Comparison of ENCODE assay signal across 15 cellular contexts in the genomic region with DNA sequence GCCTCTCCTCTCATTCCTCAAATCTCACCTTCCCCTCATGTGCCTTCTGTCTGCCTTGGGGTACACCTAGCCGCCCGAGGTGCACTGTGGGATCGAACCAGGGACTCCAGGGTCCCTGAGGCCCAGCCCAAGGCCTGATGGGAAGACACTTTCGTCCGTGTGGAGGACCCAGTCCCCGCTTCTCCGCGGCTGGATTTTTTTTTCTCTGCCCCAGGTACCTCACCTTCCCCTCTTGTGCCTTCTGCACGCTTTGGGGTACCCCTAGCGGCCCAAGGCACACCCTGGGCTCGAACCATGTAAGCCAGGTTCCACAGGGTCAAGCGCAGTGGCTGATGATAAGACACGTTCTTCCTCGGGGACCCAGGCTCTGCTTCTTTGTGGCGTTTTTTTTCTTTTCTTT.
A peak's percentile ranks its signal among the peaks of the same experiment; 100 is the strongest.
DNase-seq lines count a peak whose midpoint lies in the region; ATAC-seq and TF ChIP-seq lines count a peak whose summit lies in the region.
"Had no signal": no experiment of that assay in that cellular context is flagged by ENCODE, and none has a peak within 500 bp of the region (broad histone marks: within the 10 kb centered on the region; RNA-seq: fewer than 3 reads in every experiment).

No MANE protein-coding gene starts in this region.

- no peak for ATAC-seq in Right ventricle myocardium inferior
- ATAC-seq in left ventricle myocardium superior: no peak
- ATAC-seq in lower lobe of right lung: no peak
- no peak for ATAC-seq in HG03025 (IDR thresholded peaks at IDR 0.05; ENCODE audit: low FRiP score, unreplicated experiment)

- H3K9me3 Mint-ChIP-seq in endothelial cell (ENCODE audit: unreplicated experiment): peaks cover 57% of the 10 kb centered on the region
- peaks cover 43% of the 10 kb centered on the region for H3K9me3 Mint-ChIP-seq in activated CD4-positive, alpha-beta memory T cell treated with anti-CD3 and anti-CD28 coated beads, Interleukin-2, amount 10 ng/mL, durations not matched to agents 7 days and 5 days

- H3K9me3 ChIP-seq in lower lobe of right lung (peaks cover 13% of the 10 kb centered on the region), MG63 (no peaks in the 10 kb centered on the region)

- peak overlapping the region; percentile 37 for H3K27ac Mint-ChIP-seq in endothelial cell (ENCODE audit: unreplicated experiment)
- no peak overlapping the region for H3K27ac Mint-ChIP-seq in activated CD4-positive, alpha-beta memory T cell treated with anti-CD3 and anti-CD28 coated beads, Interleukin-2, amount 10 ng/mL, durations not matched to agents 7 days and 5 days
- H3K27ac Mint-ChIP-seq: CD8-positive, alpha-beta memory T cell had no signal

- no peak overlapping the region for H3K27ac ChIP-seq in lower lobe of right lung
- H3K27ac ChIP-seq: 22Rv1, BLaER1 had no signal

- CTCF ChIA-PET in activated CD4-positive, alpha-beta memory T cell treated with anti-CD3 and anti-CD28 coated beads, Interleukin-2, amount 10 ng/mL, durations not matched to agents 7 days and 5 days (lab: Charles Lee): no interaction called here

- H3K27me3 Mint-ChIP-seq in endothelial cell (ENCODE audit: unreplicated experiment): peaks cover 39% of the 10 kb centered on the region
- H3K27me3 Mint-ChIP-seq in activated CD4-positive, alpha-beta memory T cell treated with anti-CD3 and anti-CD28 coated beads, Interleukin-2, amount 10 ng/mL, durations not matched to agents 7 days and 5 days: no peaks in the 10 kb centered on the region
- H3K27me3 Mint-ChIP-seq: CD8-positive, alpha-beta memory T cell had no signal

- H3K4me3 Mint-ChIP-seq in endothelial cell (ENCODE audit: unreplicated experiment): no peak overlapping the region
- H3K4me3 Mint-ChIP-seq in activated CD4-positive, alpha-beta memory T cell treated with anti-CD3 and anti-CD28 coated beads, Interleukin-2, amount 10 ng/mL, durations not matched to agents 7 days and 5 days: no peak overlapping the region
- H3K4me3 Mint-ChIP-seq: CD8-positive, alpha-beta memory T cell had no signal

- TF ChIP-seq CTCF in endothelial cell (IDR thresholded peaks at IDR 0.05; ENCODE audit: unreplicated experiment) (no peak), lower lobe of right lung (IDR thresholded peaks at IDR 0.05) (no peak)

- H3K27me3 ChIP-seq in lower lobe of right lung (ENCODE audit: low read depth): no peaks in the 10 kb centered on the region
- peaks cover 19% of the 10 kb centered on the region for H3K27me3 ChIP-seq in MG63
- H3K27me3 ChIP-seq: BLaER1 had no signal

- no peaks in the 10 kb centered on the region for H3K4me1 Mint-ChIP-seq in endothelial cell (ENCODE audit: unreplicated experiment)
- no peaks in the 10 kb centered on the region for H3K4me1 Mint-ChIP-seq in activated CD4-positive, alpha-beta memory T cell treated with anti-CD3 and anti-CD28 coated beads, Interleukin-2, amount 10 ng/mL, durations not matched to agents 7 days and 5 days

- peaks cover 43% of the 10 kb centered on the region for H3K36me3 Mint-ChIP-seq in endothelial cell (ENCODE audit: low read depth, unreplicated experiment)
- peaks cover 8% of the 10 kb centered on the region for H3K36me3 Mint-ChIP-seq in activated CD4-positive, alpha-beta memory T cell treated with anti-CD3 and anti-CD28 coated beads, Interleukin-2, amount 10 ng/mL, durations not matched to agents 7 days and 5 days (ENCODE audit: low read depth)

- no peaks in the 10 kb centered on the region for H3K4me1 ChIP-seq in lower lobe of right lung
- H3K4me1 ChIP-seq: BLaER1, Caco-2 had no signal

- intact Hi-C loops in Right ventricle myocardium inferior (cut with DNase I) (no loop called here), left ventricle myocardium superior (cut with micrococcal nuclease) (no loop called here), lower lobe of right lung (cut with DNase I) (no loop called here)

- no peaks in the 10 kb centered on the region for H3K36me3 ChIP-seq in lower lobe of right lung
- no peaks in the 10 kb centered on the region for H3K36me3 ChIP-seq in MG63
- H3K36me3 ChIP-seq: BLaER1 had no signal

- no peak overlapping the region for H3K4me3 ChIP-seq in lower lobe of right lung
- H3K4me3 ChIP-seq in MG63: no peak overlapping the region
- H3K4me3 ChIP-seq: BLaER1 had no signal

- DNase-seq in Right ventricle myocardium inferior (ENCODE audit: missing footprints): peak; percentile 40
- no peak for DNase-seq in left ventricle myocardium superior
- DNase-seq in endothelial cell (ENCODE audit: low spot score): no peak
- DNase-seq in lower lobe of right lung: peak; percentile 38
- no peak for DNase-seq in activated effector memory CD4-positive, alpha-beta T cell treated with Interleukin-2 at 50 U/mL for 16 hours
- DNase-seq in MG63: no peak
- DNase-seq in activated CD4-positive, alpha-beta memory T cell treated with anti-CD3 and anti-CD28 coated beads, Interleukin-2, amount 10 ng/mL, durations not matched to agents 7 days and 5 days: no peak
- DNase-seq: AML-193; Caco-2; CD8-positive, alpha-beta memory T cell; GF-D8; IMR-90 had no signal

- POLR2A ChIA-PET in activated CD4-positive, alpha-beta memory T cell treated with anti-CD3 and anti-CD28 coated beads, Interleukin-2, amount 10 ng/mL, durations not matched to agents 7 days and 5 days (lab: Charles Lee): no interaction called here

Comparison
In these comparisons a context has a peak if more than half of its experiments do, and no peak if none do; other contexts are left out.
1. DNase-seq: peak in Right ventricle myocardium inferior (single experiment) and lower lobe of right lung (single experiment); none in left ventricle myocardium superior (single experiment), endothelial cell (single experiment), activated effector memory CD4-positive, alpha-beta T cell treated with Interleukin-2 at 50 U/mL for 16 hours (single experiment), MG63 (single experiment) and activated CD4-positive, alpha-beta memory T cell treated with anti-CD3 and anti-CD28 coated beads, Interleukin-2, amount 10 ng/mL, durations not matched to agents 7 days and 5 days (single experiment).